ENCODE assay signal across 1 cellular context in genomic region chr5:12845549-12846159, GRCh38.
TF ChIP-seq lines count a peak whose summit lies in the region.

No MANE protein-coding gene starts in this region.

TF ChIP-seq in H1, 55 proteins besides CTCF, POLR2A, EP300 and RAD21:
- TF ChIP-seq GABPA (IDR thresholded peaks at IDR 0.05; ENCODE audit: borderline replicate concordance, insufficient read depth, low read length) (no peak), KDM5A (IDR thresholded peaks at IDR 0.05; ENCODE audit: low read length) (no peak), NANOG (IDR thresholded peaks at IDR 0.05; ENCODE audit: insufficient read depth, low read depth, low read length, poor library complexity, severe bottlenecking) (no peak), EGR1 (IDR thresholded peaks at IDR 0.05; ENCODE audit: borderline replicate concordance, low read depth, low read length) (no peak), POLR2AphosphoS5 (IDR thresholded peaks at IDR 0.05; ENCODE audit: low read depth, low read length) (no peak)
- TF ChIP-seq, protein P1, sequence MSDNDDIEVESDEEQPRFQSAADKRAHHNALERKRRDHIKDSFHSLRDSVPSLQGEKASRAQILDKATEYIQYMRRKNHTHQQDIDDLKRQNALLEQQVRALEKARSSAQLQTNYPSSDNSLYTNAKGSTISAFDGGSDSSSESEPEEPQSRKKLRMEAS (IDR thresholded peaks at IDR 0.05) = peak; percentile 20; the same call in 1 of the 2 replicates
TF ChIP-seq in H1: peak in this region for 1.
